In the genomic region with DNA sequence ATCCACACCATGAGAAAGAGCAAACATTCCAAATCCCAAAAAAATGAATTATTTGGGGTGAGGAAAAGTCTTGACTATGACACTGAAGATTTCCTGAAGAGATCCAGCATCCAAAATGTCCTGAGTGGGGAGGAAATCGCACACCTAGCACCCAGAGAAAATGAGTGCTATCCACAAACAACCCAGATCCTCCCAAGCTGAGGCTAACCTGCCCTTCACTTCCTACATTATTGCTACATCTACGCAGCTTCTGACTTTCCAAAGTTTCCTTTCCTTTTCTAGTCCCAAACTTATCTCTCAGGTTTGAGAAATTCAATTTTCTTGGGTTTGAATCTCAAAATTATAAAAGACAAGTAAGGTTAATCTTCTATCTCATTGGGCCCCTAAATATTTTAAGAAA, we compare ENCODE assay signal across 16 cellular contexts. TPM values are rescaled to one million over a fixed set of nuclear protein-coding genes. Genes with fewer than 3 reads are reported as not detected.
DNase-seq lines count a peak whose midpoint lies in the region; ATAC-seq and TF ChIP-seq lines count a peak whose summit lies in the region.
"Had no signal": no experiment of that assay in that cellular context is flagged by ENCODE, and none has a peak within 500 bp of the region (broad histone marks: within the 10 kb centered on the region; RNA-seq: fewer than 3 reads in every experiment).

No MANE protein-coding gene starts in this region.

- no peak for TF ChIP-seq RAD21 in IMR-90 (IDR thresholded peaks at IDR 0.05; ENCODE audit: low read length)

- DNase-seq in IMR-90 (no peak), mesenchymal stem cell (no peak), NCI-H2171 treated with DMSO at 0.1 percent for 48 hours (lab: John Stamatoyannopoulos, UW) (no peak), anterior cingulate cortex (lab: John Stamatoyannopoulos, UW) (no peak), activated gamma-delta T cell (lab: John Stamatoyannopoulos, UW) (no peak)
- DNase-seq: BE2C; CD4-positive, alpha-beta memory T cell; DMS79; EL had no signal

- H3K9me3 ChIP-seq in IMR-90 (ENCODE audit: control insufficient read depth, insufficient read depth, low read length), result no peaks in the 10 kb centered on the region
- H3K9me3 ChIP-seq in OCI-LY1 (ENCODE audit: low read length), result no peaks in the 10 kb centered on the region
- no peaks in the 10 kb centered on the region for H3K9me3 ChIP-seq in mesenchymal stem cell (ENCODE audit: control insufficient read depth, low read length)
- H3K9me3 ChIP-seq: A549, BE2C had no signal

- H2BK20ac ChIP-seq in IMR-90 (ENCODE audit: low read depth, low read length), result no peak overlapping the region

- no peak overlapping the region for H3K18ac ChIP-seq in IMR-90 (ENCODE audit: low read depth, low read length)
- no peak overlapping the region for H3K18ac ChIP-seq in mesenchymal stem cell (ENCODE audit: low read depth in 1 of 2, low read length in 2 of 2)

- H3K27me3 ChIP-seq in IMR-90 (ENCODE audit: control insufficient read depth, insufficient read depth, low read length) (no peaks in the 10 kb centered on the region), OCI-LY1 (ENCODE audit: insufficient read depth, low read length) (no peaks in the 10 kb centered on the region), mesenchymal stem cell (ENCODE audit: control insufficient read depth in 1 of 2, insufficient read depth in 1 of 2, low read length in 2 of 2) (no peaks in the 10 kb centered on the region)
- H3K27me3 ChIP-seq: BE2C had no signal

- H3K4me1 ChIP-seq in IMR-90 (ENCODE audit: control insufficient read depth, insufficient read depth, low read length) (peaks cover 9% of the 10 kb centered on the region), OCI-LY1 (ENCODE audit: insufficient read depth, low read length, severe bottlenecking) (peaks cover 83% of the 10 kb centered on the region), mesenchymal stem cell (ENCODE audit: control insufficient read depth, insufficient read depth, low read depth, low read length) (no peaks in the 10 kb centered on the region)

- H2BK15ac ChIP-seq in IMR-90 (ENCODE audit: low read depth, low read length) (no peak overlapping the region), mesenchymal stem cell (ENCODE audit: low read depth, poor library complexity, severe bottlenecking) (no peak overlapping the region)

- H2AK9ac ChIP-seq in IMR-90 (replicated peaks; ENCODE audit: low read depth, low read length, poor library complexity), result no peak overlapping the region

- peaks cover 5% of the 10 kb centered on the region; the same call in 1 of the 2 replicates for H3F3A ChIP-seq in OCI-LY1 (ENCODE audit: insufficient read depth, low read length)

- no peak overlapping the region for H3K14ac ChIP-seq in IMR-90 (replicated peaks; ENCODE audit: low read depth, low read length)
- H3K14ac ChIP-seq in mesenchymal stem cell (ENCODE audit: low read length in 2 of 2), result no peak overlapping the region

- H3K36me3 ChIP-seq in IMR-90 (ENCODE audit: control insufficient read depth, insufficient read depth, low read length), result no peaks in the 10 kb centered on the region
- H3K36me3 ChIP-seq in OCI-LY1 (ENCODE audit: insufficient read depth, low read length), result peaks cover 17% of the 10 kb centered on the region
- no peaks in the 10 kb centered on the region for H3K36me3 ChIP-seq in mesenchymal stem cell (ENCODE audit: control insufficient read depth in 1 of 2, insufficient read depth in 2 of 2, low read depth in 1 of 2, low read length in 2 of 2)
- H3K36me3 ChIP-seq: BE2C had no signal

- peak overlapping the region; percentile 17; the same call in 1 of the 2 replicates for H4K91ac ChIP-seq in IMR-90 (ENCODE audit: insufficient read depth, low read depth, low read length)
- H4K91ac ChIP-seq in mesenchymal stem cell (ENCODE audit: low read length), result no peak overlapping the region

- H2AFZ ChIP-seq in IMR-90 (replicated peaks; ENCODE audit: low read length, poor library complexity), result no peak overlapping the region
- no peak overlapping the region for H2AFZ ChIP-seq in OCI-LY1 (ENCODE audit: low read length)
- no peak overlapping the region for H2AFZ ChIP-seq in mesenchymal stem cell (ENCODE audit: low read depth, low read length)

- no peak overlapping the region for H4K5ac ChIP-seq in IMR-90 (ENCODE audit: low read depth, low read length)

- in situ Hi-C loops in IMR-90 (cut with MboI; ENCODE audit: low sequenced_read_pairs), result no loop called here

- H3K4ac ChIP-seq in IMR-90 (ENCODE audit: low read depth, low read length), result no peak overlapping the region
- H3K4ac ChIP-seq in mesenchymal stem cell (ENCODE audit: low read depth in 1 of 2, low read length in 2 of 2), result no peak overlapping the region

- TF ChIP-seq POLR2A in IMR-90 (IDR thresholded peaks at IDR 0.05; ENCODE audit: low read depth, low read length), result no peak

- H3K9me1 ChIP-seq in IMR-90 (ENCODE audit: insufficient read depth, low read length), result peaks cover 3% of the 10 kb centered on the region; the same call in 1 of the 2 replicates

- no CpG with 5 or more reads among the region's 2 CpGs for WGBS in IMR-90 (ENCODE audit: extremely low coverage in 2 of 2, insufficient read length in 1 of 2), 2 experiments
- 100% methylated on average over 1 of the region's 2 CpGs for WGBS in mesenchymal stem cell

- 0 out of 2 replicates have a peak overlapping the region, but pooled peaks have one; percentile 11 for H2AK5ac ChIP-seq in IMR-90 (ENCODE audit: low read depth, low read length)
- H2AK5ac ChIP-seq in mesenchymal stem cell (ENCODE audit: low read length, severe bottlenecking), result no peak overlapping the region

- H4K8ac ChIP-seq in IMR-90 (ENCODE audit: low read depth in 2 of 2, low read length in 2 of 2) (0 out of 4 replicates have a peak overlapping the region, but pooled peaks of 1 of the 2 experiments have one; percentile 9), mesenchymal stem cell (ENCODE audit: low read length) (peak overlapping the region; percentile 41)

- H3K4me3 ChIP-seq in IMR-90 (ENCODE audit: insufficient read depth, low read depth, low read length) (no peak overlapping the region), OCI-LY1 (ENCODE audit: low read depth, low read length, poor library complexity, severe bottlenecking) (peak overlapping the region; percentile 83), mesenchymal stem cell (ENCODE audit: insufficient read depth in 1 of 2, low read depth in 1 of 2, low read length in 2 of 2) (no peak overlapping the region)
- H3K4me3 ChIP-seq: A549 had no signal

- peak overlapping the region; percentile 27; the same call in 1 of the 2 replicates for H2BK120ac ChIP-seq in IMR-90 (ENCODE audit: low read depth, low read length)
- no peak overlapping the region for H2BK120ac ChIP-seq in mesenchymal stem cell (ENCODE audit: low read depth, low read length)

- H3K9ac ChIP-seq in IMR-90 (ENCODE audit: low read depth, low read length) (no peak overlapping the region), OCI-LY1 (ENCODE audit: low read length) (peak overlapping the region; percentile 65), mesenchymal stem cell (ENCODE audit: low read length) (no peak overlapping the region)

- ATAC-seq in IMR-90 (ENCODE audit: low read depth) (no peak), HG02588 (IDR thresholded peaks at IDR 0.05; ENCODE audit: unreplicated experiment) (no peak)
- ATAC-seq: A549, HCT116 had no signal

- H3K9me2 ChIP-seq in OCI-LY1 (ENCODE audit: low read depth, low read length), result no peaks in the 10 kb centered on the region

- H2BK5ac ChIP-seq in IMR-90 (ENCODE audit: low read depth, low read length, poor library complexity, severe bottlenecking), result no peak overlapping the region
- no peak overlapping the region for H2BK5ac ChIP-seq in mesenchymal stem cell (ENCODE audit: low read depth, low read length, poor library complexity, severe bottlenecking)

- no peak for TF ChIP-seq CTCF in IMR-90 (conservative IDR thresholded peaks at IDR 0.05; ENCODE audit: low read depth, low read length)
- TF ChIP-seq CTCF in OCI-LY1 (IDR thresholded peaks at IDR 0.05; ENCODE audit: low read length), result no peak

- POLR2A ChIA-PET in IMR-90 (lab: Charles Lee; ENCODE audit: unreplicated experiment), result no interaction called here

- intact Hi-C loops in IMR-90 (cut with micrococcal nuclease), result no loop called here

- H3K27ac ChIP-seq in IMR-90 (ENCODE audit: insufficient read depth, low read length), result no peak overlapping the region
- peak overlapping the region; percentile 98 for H3K27ac ChIP-seq in OCI-LY1 (ENCODE audit: low read depth, low read length, poor library complexity, severe bottlenecking)
- no peak overlapping the region for H3K27ac ChIP-seq in mesenchymal stem cell (ENCODE audit: low read length, poor library complexity, severe bottlenecking)
- H3K27ac ChIP-seq: A549, C4-2B had no signal

- H3K4me2 ChIP-seq in IMR-90 (ENCODE audit: low read depth, low read length) (no peak overlapping the region), OCI-LY1 (ENCODE audit: low read length) (peak overlapping the region; percentile 94), mesenchymal stem cell (ENCODE audit: low read length, poor library complexity, severe bottlenecking) (no peak overlapping the region)
- H3K4me2 ChIP-seq: A549 had no signal

- dilution Hi-C loops in IMR-90 (cut with HindIII; ENCODE audit: low sequenced_read_pairs, unreplicated experiment), result no loop called here

- H3K56ac ChIP-seq in IMR-90 (ENCODE audit: extremely low read depth, insufficient read depth, low read length), result no peak overlapping the region

- H3K23ac ChIP-seq in IMR-90 (ENCODE audit: low read depth, low read length), result no peak overlapping the region
- no peak overlapping the region for H3K23ac ChIP-seq in mesenchymal stem cell (ENCODE audit: low read length in 2 of 2)

- no TSS peak for BruUV-seq in IMR-90 (replicated peaks; lab: Mats Ljungman, UMichigan)

- CTCF ChIA-PET in IMR-90 (lab: Yijun Ruan, JAX), result no interaction called here

- H2BK12ac ChIP-seq in mesenchymal stem cell (ENCODE audit: low read length in 2 of 2), result no peak overlapping the region

- H4K20me1 ChIP-seq in IMR-90 (ENCODE audit: insufficient read depth, low read length), result no peaks in the 10 kb centered on the region
- no peaks in the 10 kb centered on the region for H4K20me1 ChIP-seq in OCI-LY1 (ENCODE audit: insufficient read depth, low read length)

- H3K79me2 ChIP-seq in OCI-LY1 (ENCODE audit: insufficient read depth, low read length), result peaks cover 40% of the 10 kb centered on the region

- H3K79me1 ChIP-seq in IMR-90 (ENCODE audit: low read depth in 1 of 2, low read length in 2 of 2) (no peaks in the 10 kb centered on the region), mesenchymal stem cell (replicated peaks; ENCODE audit: low read length, poor library complexity, severe bottlenecking) (no peaks in the 10 kb centered on the region)

RNA-seq across cellular contexts. Expression of gene RGS13, which starts 0.9 kb away (rescaled TPM):
- not detected in 2 replicates for total RNA-seq in IMR-90 (2012; rRNA removed)
- not detected in 2 replicates for polyA plus RNA-seq in IMR-90 (2012; rRNA removed)
- not detected in 2 replicates for polyA plus RNA-seq in IMR-90 (2012; cell fraction: cytosol; rRNA removed)
- not detected in 2 replicates for polyA plus RNA-seq in IMR-90 (2012; cell fraction: nucleus; rRNA removed; ENCODE audit: low replicate concordance)
- not detected for polyA plus RNA-seq in mesenchymal stem cell (2013, experiment 1 of 2)
- polyA plus RNA-seq in mesenchymal stem cell (2013, experiment 2 of 2), result not detected
- total RNA-seq: CD4-positive, alpha-beta memory T cell; H4 had no signal
- polyA plus RNA-seq: A549; AG04450; CD4-positive, alpha-beta memory T cell had no signal

RNA-seq across cellular contexts. Expression of gene RGS1, which starts 59.5 kb away (rescaled TPM):
- total RNA-seq in IMR-90 (2012; rRNA removed), result not detected in 2 replicates
- not detected in 2 replicates for polyA plus RNA-seq in IMR-90 (2012; rRNA removed)
- polyA plus RNA-seq in IMR-90 (2012; cell fraction: cytosol; rRNA removed), result not detected in 2 replicates
- polyA plus RNA-seq in IMR-90 (2012; cell fraction: nucleus; rRNA removed; ENCODE audit: low replicate concordance), result not detected in 2 replicates
- 64.0 TPM for polyA plus RNA-seq in mesenchymal stem cell (2013, experiment 1 of 2)
- polyA plus RNA-seq in mesenchymal stem cell (2013, experiment 2 of 2), result 68.9 TPM
- polyA plus RNA-seq: A549, AG04450 had no signal
